Comparison of ENCODE assay signal across 19 cellular contexts in the genomic region with DNA sequence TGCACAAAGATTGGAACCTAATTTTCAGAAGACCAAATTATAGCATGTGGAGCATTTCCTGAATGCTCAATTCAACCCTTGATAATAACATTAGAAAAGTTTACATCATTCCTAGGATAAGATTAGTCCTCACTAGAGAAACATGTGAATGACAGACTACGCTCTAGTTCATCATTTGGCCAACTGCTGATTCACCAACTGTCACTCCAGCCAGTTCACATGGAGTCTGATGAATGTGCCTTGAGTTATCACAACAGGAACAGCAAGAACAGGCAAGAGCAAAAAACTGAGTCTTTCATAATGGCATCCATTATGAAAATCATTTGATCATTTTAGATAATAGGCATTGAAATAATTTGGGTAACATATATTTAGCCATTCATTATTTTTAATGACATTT.
A peak's percentile ranks its signal among the peaks of the same experiment; 100 is the strongest.
DNase-seq lines count a peak whose midpoint lies in the region; ATAC-seq and TF ChIP-seq lines count a peak whose summit lies in the region.
"Had no signal": no experiment of that assay in that cellular context is flagged by ENCODE, and none has a peak within 500 bp of the region (broad histone marks: within the 10 kb centered on the region; RNA-seq: fewer than 3 reads in every experiment).

No MANE protein-coding gene starts in this region.

- H3K27me3 ChIP-seq in aorta (ENCODE audit: control insufficient read depth in 1 of 2, insufficient read depth in 2 of 2, low read length in 1 of 2) (no peaks in the 10 kb centered on the region), heart right ventricle (no peaks in the 10 kb centered on the region)

- no peak overlapping the region for H3K27ac ChIP-seq in aorta (ENCODE audit: low read depth in 1 of 2, low read length in 2 of 2)
- no peak overlapping the region for H3K27ac ChIP-seq in heart right ventricle
- H3K27ac ChIP-seq: C4-2B had no signal

- H3K4me3 ChIP-seq in fibroblast of mammary gland (ENCODE audit: control insufficient read depth, low read depth, low read length) = no peak overlapping the region
- H3K4me3 ChIP-seq in aorta (ENCODE audit: low read length in 2 of 2) = no peak overlapping the region
- H3K4me3 ChIP-seq in heart right ventricle = no peak overlapping the region

- no peaks in the 10 kb centered on the region for H3K4me1 ChIP-seq in aorta (ENCODE audit: control insufficient read depth in 1 of 2, insufficient read depth in 2 of 2, low read length in 2 of 2)
- H3K4me1 ChIP-seq in heart right ventricle = no peaks in the 10 kb centered on the region

- 75 to 79% methylated on average over 1 of the region's 1 CpG for WGBS in aorta, 2 donors
- WGBS in heart right ventricle, 2 donors = 76 to 78% methylated on average over 1 of the region's 1 CpG

- TF ChIP-seq CTCF in fibroblast of mammary gland (conservative IDR thresholded peaks at IDR 0.05; ENCODE audit: control insufficient read depth, insufficient read depth, low read depth, low read length) (no peak), heart right ventricle (IDR thresholded peaks at IDR 0.05) (no peak)

- H3K9me3 ChIP-seq in aorta (ENCODE audit: control insufficient read depth, low read length) (peaks cover 1% of the 10 kb centered on the region), heart right ventricle (peaks cover 0 to 19% (median 4%) of the 10 kb centered on the region in 11 donors)

- in situ Hi-C loops in G401 (cut with HindIII; ENCODE audit: low sequenced_read_pairs) = no loop called here

- H3K36me3 ChIP-seq in aorta (ENCODE audit: control insufficient read depth in 1 of 2, insufficient read depth in 2 of 2, low read length in 1 of 2) = no peaks in the 10 kb centered on the region
- no peaks in the 10 kb centered on the region for H3K36me3 ChIP-seq in heart right ventricle

- ATAC-seq in aorta (ENCODE audit: low FRiP score) (no peak), heart right ventricle (no peak)
- ATAC-seq: Panc1, SK-N-SH treated with all-trans-retinoic acid at 6 μM for 48 hours, T-cell had no signal

- intact Hi-C loops in aorta (cut with DNase I) = no loop called here
- intact Hi-C loops in heart right ventricle (cut with DNase I) = no loop called here

- DNase-seq in G401 (ENCODE audit: low spot score) (peak; percentile 86), NCI-H226 (peak; percentile 6), amniotic epithelial cell (ENCODE audit: low read depth) (peak; percentile 21), fibroblast of mammary gland (ENCODE audit: low read depth) (peak; percentile 14), aorta (no peak), heart right ventricle (no peak)
- DNase-seq in effector CD8-positive, alpha-beta T cell (lab: John Stamatoyannopoulos, UW) = no peak
- DNase-seq: Calu3; CD8-positive, alpha-beta memory T cell; DMS53; EL; NCI-H1694; NCI-H2081; NCI-H2171; NCI-H748 treated with DMSO at 0.1 percent for 48 hours; T-cell had no signal

Comparison
In these comparisons a context has a peak if more than half of its experiments do, and no peak if none do; other contexts are left out.
1. DNase-seq: peak in G401 (single experiment), NCI-H226 (single experiment), amniotic epithelial cell (single experiment) and fibroblast of mammary gland (single experiment); none in effector CD8-positive, alpha-beta T cell (single experiment), aorta (0 of 2) and heart right ventricle (0 of 2).